Comparison of ENCODE assay signal across 34 cellular contexts in the genomic region with DNA sequence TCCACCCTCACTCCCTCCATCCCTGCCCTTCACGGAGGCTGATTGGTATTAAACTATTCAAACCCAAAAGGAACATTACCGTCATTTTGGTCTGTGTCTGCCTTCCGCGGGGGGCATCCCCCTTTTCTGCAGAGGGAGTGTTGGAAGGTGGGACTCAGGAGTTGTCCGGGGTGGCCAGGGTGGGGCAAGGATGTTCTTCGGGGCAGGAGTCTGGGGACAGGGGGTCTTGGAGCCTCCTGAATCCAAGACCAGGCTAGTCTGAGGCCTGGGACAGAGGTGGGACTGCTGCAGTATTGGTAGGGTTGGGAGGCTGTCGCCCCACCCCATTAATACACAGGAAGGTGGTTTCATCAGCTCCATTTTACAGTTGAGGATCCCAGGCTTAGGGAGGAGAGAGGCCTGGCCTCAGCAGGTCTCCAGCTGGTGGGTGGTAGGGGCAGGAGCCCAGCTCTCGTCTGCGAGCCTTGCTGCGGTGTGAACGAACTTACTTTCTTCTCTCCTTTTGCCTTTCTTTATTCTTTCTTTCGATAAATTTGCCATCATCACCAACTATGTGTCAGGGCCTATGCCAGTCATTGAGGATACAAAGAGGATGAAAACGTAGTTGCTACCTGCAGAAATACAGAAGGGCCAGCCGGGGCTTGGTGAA. TPM values are rescaled to one million over a fixed set of nuclear protein-coding genes. Genes with fewer than 3 reads are reported as not detected.
"Had no signal": no experiment of that assay in that cellular context is flagged by ENCODE, and none has a peak within 500 bp of the region (broad histone marks: within the 10 kb centered on the region; RNA-seq: fewer than 3 reads in every experiment).

No MANE protein-coding gene starts in this region.

- H3K9me3 Mint-ChIP-seq: activated B cell treated with CpG ODN at 0.5 μM for 24 hours; activated naive CD4-positive, alpha-beta T cell treated with anti-CD3 and anti-CD28 coated beads for 36 hours; activated naive CD4-positive, alpha-beta T cell treated with anti-CD3 and anti-CD28 coated beads, Interleukin-2, amount 50 U/mL, for 24 hours; activated naive CD8-positive, alpha-beta T cell treated with anti-CD3 and anti-CD28 coated beads for 36 hours; activated naive CD8-positive, alpha-beta T cell treated with anti-CD3 and anti-CD28 coated beads, Interleukin-2, amount 50 U/mL, for 24 hours; activated T-helper 1 cell treated with anti-CD3 and anti-CD28 coated beads, Interleukin-12 subunit alpha, Interleukin-12 subunit beta, Interleukin-2, Interleukin-4 antibody, amounts not matched to agents 30 ng/mL and 10 ng/mL and 1 ng/mL, durations not matched to agents 14 hours and 24 hours and 36 hours; activated T-helper 2 cell treated with anti-CD3 and anti-CD28 coated beads, Interferon-gamma antibody, Interleukin-2, Interleukin-4, amounts not matched to agents 10 μg/mL and 5 μg/mL and 100 μg/mL, durations not matched to agents 14 hours and 24 hours and 36 hours; central memory CD8-positive, alpha-beta T cell; dendritic cell treated with granulocyte-macrophage colony-stimulating factor and Interleukin-4, amounts not matched to agents 40 ng/mL and 50 ng/mL, for 4 days; endodermal cell; T-helper 2 cell treated with Interferon-gamma antibody and Interleukin-4, amounts not matched to agents 5 μg/mL and 100 μg/mL, for 36 hours had no signal

- H3K27me3 ChIP-seq: adrenal gland, body of pancreas, cardiac muscle cell, dorsolateral prefrontal cortex, esophagus muscularis mucosa, gastrocnemius medialis had no signal

- DNase-seq: activated B cell treated with CpG ODN at 0.5 μM for 24 hours; activated CD4-positive, alpha-beta T cell treated with anti-CD3 and anti-CD28 coated beads for 48 hours; activated CD4-positive, alpha-beta T cell treated with anti-CD3 and anti-CD28 coated beads, Interleukin-2, amount 50 U/mL, for 1 hour; activated CD8-positive, alpha-beta memory T cell treated with anti-CD3 and anti-CD28 coated beads, Interleukin-2, amount 10 ng/mL, durations not matched to agents 7 days and 5 days; activated CD8-positive, alpha-beta memory T cell treated with anti-CD3 and anti-CD28 coated beads, Interleukin-2, amount 50 U/mL, for 4 hours; activated CD8-positive, alpha-beta T cell treated with anti-CD3 and anti-CD28 coated beads, Interleukin-2, amount 10 ng/mL, durations not matched to agents 7 days and 5 days; activated effector memory CD4-positive, alpha-beta T cell treated with anti-CD3 and anti-CD28 coated beads, Interleukin-2, amount 50 U/mL, for 16 hours; activated naive CD4-positive, alpha-beta T cell treated with anti-CD3 and anti-CD28 coated beads for 36 hours; activated naive CD8-positive, alpha-beta T cell treated with anti-CD3 and anti-CD28 coated beads for 36 hours; activated naive CD8-positive, alpha-beta T cell treated with anti-CD3 and anti-CD28 coated beads, Interleukin-2, amount 50 U/mL, for 24 hours; activated T-cell treated with anti-CD3 and anti-CD28 coated beads, Interleukin-2, amount 50 U/mL, for 1 hour; activated T-cell treated with anti-CD3 and anti-CD28 coated beads, Interleukin-2, amount 50 U/mL, for 48 hours; adrenal gland; effector memory CD4-positive, alpha-beta T cell; endodermal cell; foreskin keratinocyte; gastrocnemius medialis; glutamatergic neuron; T-helper 1 cell; T-helper 17 cell; T1000; WERI-Rb-1 had no signal

- H3K4me1 Mint-ChIP-seq: activated B cell treated with CpG ODN at 0.5 μM for 24 hours; activated CD8-positive, alpha-beta memory T cell treated with anti-CD3 and anti-CD28 coated beads, Interleukin-2, amount 10 ng/mL, durations not matched to agents 7 days and 5 days; activated naive CD4-positive, alpha-beta T cell treated with anti-CD3 and anti-CD28 coated beads, Interleukin-2, amount 50 U/mL, for 24 hours; activated naive CD8-positive, alpha-beta T cell treated with anti-CD3 and anti-CD28 coated beads for 36 hours; activated naive CD8-positive, alpha-beta T cell treated with anti-CD3 and anti-CD28 coated beads, Interleukin-2, amount 50 U/mL, for 24 hours; central memory CD8-positive, alpha-beta T cell; T-helper 17 cell had no signal

- H3K4me3 ChIP-seq: adrenal gland, body of pancreas, cardiac muscle cell, coronary artery, dorsolateral prefrontal cortex, esophagus muscularis mucosa, gastrocnemius medialis had no signal

- H3K4me1 ChIP-seq: body of pancreas, foreskin keratinocyte had no signal

- H3K27ac Mint-ChIP-seq: activated B cell treated with CpG ODN at 0.5 μM for 24 hours; activated CD8-positive, alpha-beta memory T cell treated with anti-CD3 and anti-CD28 coated beads, Interleukin-2, amount 10 ng/mL, durations not matched to agents 7 days and 5 days; activated CD8-positive, alpha-beta T cell treated with anti-CD3 and anti-CD28 coated beads, Interleukin-2, amount 10 ng/mL, durations not matched to agents 7 days and 5 days; activated naive CD4-positive, alpha-beta T cell treated with anti-CD3 and anti-CD28 coated beads for 36 hours; activated naive CD4-positive, alpha-beta T cell treated with anti-CD3 and anti-CD28 coated beads, Interleukin-2, amount 50 U/mL, for 24 hours; activated naive CD8-positive, alpha-beta T cell treated with anti-CD3 and anti-CD28 coated beads for 36 hours; activated T-helper 1 cell treated with anti-CD3 and anti-CD28 coated beads, Interleukin-12 subunit alpha, Interleukin-12 subunit beta, Interleukin-2, Interleukin-4 antibody, amounts not matched to agents 30 ng/mL and 10 ng/mL and 1 ng/mL, durations not matched to agents 14 hours and 24 hours and 36 hours; activated T-helper 2 cell treated with anti-CD3 and anti-CD28 coated beads, Interferon-gamma antibody, Interleukin-2, Interleukin-4, amounts not matched to agents 10 μg/mL and 5 μg/mL and 100 μg/mL, durations not matched to agents 14 hours and 24 hours and 36 hours; dendritic cell treated with granulocyte-macrophage colony-stimulating factor and Interleukin-4, amounts not matched to agents 40 ng/mL and 50 ng/mL, for 4 days; T-helper 17 cell; T-helper 2 cell treated with Interferon-gamma antibody and Interleukin-4, amounts not matched to agents 5 μg/mL and 100 μg/mL, for 36 hours had no signal

- H3K36me3 Mint-ChIP-seq: activated CD8-positive, alpha-beta memory T cell treated with anti-CD3 and anti-CD28 coated beads, Interleukin-2, amount 10 ng/mL, durations not matched to agents 7 days and 5 days; activated naive CD4-positive, alpha-beta T cell treated with anti-CD3 and anti-CD28 coated beads, Interleukin-2, amount 50 U/mL, for 24 hours; activated naive CD8-positive, alpha-beta T cell treated with anti-CD3 and anti-CD28 coated beads for 36 hours had no signal

- H3K27ac ChIP-seq: adrenal gland, body of pancreas, cardiac muscle cell, coronary artery, esophagus muscularis mucosa, foreskin keratinocyte, WERI-Rb-1 had no signal

- H3K4me3 Mint-ChIP-seq: activated B cell treated with CpG ODN at 0.5 μM for 24 hours; activated CD8-positive, alpha-beta memory T cell treated with anti-CD3 and anti-CD28 coated beads, Interleukin-2, amount 10 ng/mL, durations not matched to agents 7 days and 5 days; activated CD8-positive, alpha-beta T cell treated with anti-CD3 and anti-CD28 coated beads, Interleukin-2, amount 10 ng/mL, durations not matched to agents 7 days and 5 days; activated naive CD4-positive, alpha-beta T cell treated with anti-CD3 and anti-CD28 coated beads for 36 hours; activated naive CD4-positive, alpha-beta T cell treated with anti-CD3 and anti-CD28 coated beads, Interleukin-2, amount 50 U/mL, for 24 hours; activated naive CD8-positive, alpha-beta T cell treated with anti-CD3 and anti-CD28 coated beads for 36 hours; activated naive CD8-positive, alpha-beta T cell treated with anti-CD3 and anti-CD28 coated beads, Interleukin-2, amount 50 U/mL, for 24 hours; activated T-helper 1 cell treated with anti-CD3 and anti-CD28 coated beads, Interleukin-12 subunit alpha, Interleukin-12 subunit beta, Interleukin-2, Interleukin-4 antibody, amounts not matched to agents 30 ng/mL and 10 ng/mL and 1 ng/mL, durations not matched to agents 14 hours and 24 hours and 36 hours; central memory CD8-positive, alpha-beta T cell; dendritic cell treated with granulocyte-macrophage colony-stimulating factor and Interleukin-4, amounts not matched to agents 40 ng/mL and 50 ng/mL, for 4 days; endodermal cell; T-helper 17 cell; T-helper 2 cell treated with Interferon-gamma antibody and Interleukin-4, amounts not matched to agents 5 μg/mL and 100 μg/mL, for 36 hours had no signal

- H3K27me3 Mint-ChIP-seq: activated naive CD4-positive, alpha-beta T cell treated with anti-CD3 and anti-CD28 coated beads, Interleukin-2, amount 50 U/mL, for 24 hours had no signal

- H3K36me3 ChIP-seq: adrenal gland had no signal

- ATAC-seq: activated CD4-positive, CD25-positive, alpha-beta regulatory T cell treated with anti-CD3 and anti-CD28 coated beads, Interleukin-2, amount 50 U/mL, for 24 hours; activated CD8-positive, alpha-beta memory T cell treated with anti-CD3 and anti-CD28 coated beads, Interleukin-2, amount 10 ng/mL, durations not matched to agents 7 days and 5 days; activated CD8-positive, alpha-beta T cell treated with anti-CD3 and anti-CD28 coated beads, Interleukin-2, amount 10 ng/mL, durations not matched to agents 7 days and 5 days; body of pancreas; foreskin keratinocyte; gastrocnemius medialis; T-helper 17 cell had no signal

- H3K9me3 ChIP-seq: adrenal gland, body of pancreas, esophagus muscularis mucosa, gastrocnemius medialis had no signal

RNA-seq across cellular contexts. Expression of gene DAB2IP, which starts 33.8 kb away (rescaled TPM):
- total RNA-seq: activated T-helper 1 cell treated with anti-CD3 and anti-CD28 coated beads, Interleukin-12 subunit alpha, Interleukin-12 subunit beta, Interleukin-2, Interleukin-4 antibody, amounts not matched to agents 30 ng/mL and 10 ng/mL and 1 ng/mL, durations not matched to agents 14 hours and 24 hours and 36 hours; activated T-helper 2 cell treated with anti-CD3 and anti-CD28 coated beads, Interferon-gamma antibody, Interleukin-2, Interleukin-4, amounts not matched to agents 10 μg/mL and 5 μg/mL and 100 μg/mL, durations not matched to agents 14 hours and 24 hours and 36 hours; T-helper 17 cell had no signal
